In the genomic region with DNA sequence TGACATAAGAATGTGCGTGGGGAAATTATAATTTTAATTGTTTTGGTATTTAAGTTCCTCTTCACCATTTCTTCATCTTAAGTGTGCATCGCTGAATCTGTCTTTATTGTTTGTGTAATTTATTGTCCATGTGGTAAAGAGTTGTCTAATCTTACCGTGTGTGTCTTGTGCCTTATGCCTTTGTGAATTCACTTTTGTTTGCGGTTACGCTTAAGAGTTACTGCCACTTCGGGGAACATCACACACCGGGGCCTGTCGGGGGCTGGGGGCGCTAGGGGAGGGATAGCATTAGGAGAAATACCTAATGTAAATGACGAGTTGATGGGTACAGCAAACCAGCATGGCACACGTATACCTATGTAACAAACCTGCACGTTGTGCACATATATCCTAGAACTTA, we compare ENCODE assay signal across 8 cellular contexts. TPM values are rescaled to one million over a fixed set of nuclear protein-coding genes. Genes with fewer than 3 reads are reported as not detected.
DNase-seq lines count a peak whose midpoint lies in the region; ATAC-seq and TF ChIP-seq lines count a peak whose summit lies in the region.

No MANE protein-coding gene starts in this region.

- peak overlapping the region; percentile 98 for H3K4me3 ChIP-seq in adipocyte (ENCODE audit: low read length)
- H3K4me3 ChIP-seq in lower leg skin (ENCODE audit: low read depth, poor library complexity, severe bottlenecking): peak overlapping the region; percentile 89
- H3K4me3 ChIP-seq in upper lobe of left lung: peak overlapping the region; percentile 81 to 97 (median 87)

- H3K27ac ChIP-seq in upper lobe of left lung: peak overlapping the region; percentile 90 to 95 (median 91)

- 1 to 3% methylated on average over 12 of the region's 12 CpGs for WGBS in lower leg skin, 2 donors
- WGBS in upper lobe of left lung, 2 donors: 3 to 4% methylated on average over 12 of the region's 12 CpGs

- TF ChIP-seq EP300 in upper lobe of left lung (IDR thresholded peaks at IDR 0.05): no peak

- H3K36me3 ChIP-seq in adipocyte (ENCODE audit: control insufficient read depth, insufficient read depth, low read length, severe bottlenecking) (no peaks in the 10 kb centered on the region), upper lobe of left lung (no peaks in the 10 kb centered on the region)

- H3K27me3 Mint-ChIP-seq in activated naive CD4-positive, alpha-beta T cell treated with anti-CD3 and anti-CD28 coated beads, Interleukin-2, amount 10 ng/mL, durations not matched to agents 7 days and 5 days: no peaks in the 10 kb centered on the region

- H3K27ac Mint-ChIP-seq in activated naive CD4-positive, alpha-beta T cell treated with anti-CD3 and anti-CD28 coated beads, Interleukin-2, amount 10 ng/mL, durations not matched to agents 7 days and 5 days: peak overlapping the region; percentile 96

- peaks cover 6% of the 10 kb centered on the region for H3K36me3 Mint-ChIP-seq in activated naive CD4-positive, alpha-beta T cell treated with anti-CD3 and anti-CD28 coated beads, Interleukin-2, amount 10 ng/mL, durations not matched to agents 7 days and 5 days

- ATAC-seq in upper lobe of left lung (ENCODE audit: low FRiP score in 2 of 2) (no peak), GM18907 (IDR thresholded peaks at IDR 0.05; ENCODE audit: unreplicated experiment) (no peak), HG03520 (IDR thresholded peaks at IDR 0.05; ENCODE audit: unreplicated experiment) (no peak), HG03439 (IDR thresholded peaks at IDR 0.05; ENCODE audit: unreplicated experiment) (no peak)

- TF ChIP-seq POLR2A in lower leg skin (IDR thresholded peaks at IDR 0.05): no peak
- TF ChIP-seq POLR2A in upper lobe of left lung (IDR thresholded peaks at IDR 0.05): no peak

- no peaks in the 10 kb centered on the region for H3K9me3 ChIP-seq in adipocyte (ENCODE audit: control insufficient read depth, low read length)
- H3K9me3 ChIP-seq in upper lobe of left lung: no peaks in the 10 kb centered on the region

- H3K9me3 Mint-ChIP-seq in activated naive CD4-positive, alpha-beta T cell treated with anti-CD3 and anti-CD28 coated beads, Interleukin-2, amount 10 ng/mL, durations not matched to agents 7 days and 5 days: no peaks in the 10 kb centered on the region

- peak overlapping the region; percentile 94 for H3K4me3 Mint-ChIP-seq in activated naive CD4-positive, alpha-beta T cell treated with anti-CD3 and anti-CD28 coated beads, Interleukin-2, amount 10 ng/mL, durations not matched to agents 7 days and 5 days

- CTCF ChIA-PET in activated naive CD4-positive, alpha-beta T cell treated with anti-CD3 and anti-CD28 coated beads, Interleukin-2, amount 10 ng/mL, durations not matched to agents 7 days and 5 days (lab: Charles Lee): no interaction called here

- peaks cover 21% of the 10 kb centered on the region for H3K4me1 Mint-ChIP-seq in activated naive CD4-positive, alpha-beta T cell treated with anti-CD3 and anti-CD28 coated beads, Interleukin-2, amount 10 ng/mL, durations not matched to agents 7 days and 5 days

- H3K27me3 ChIP-seq in adipocyte (replicated peaks; ENCODE audit: control insufficient read depth, insufficient read depth, low read length): no peaks in the 10 kb centered on the region
- H3K27me3 ChIP-seq in upper lobe of left lung: no peaks in the 10 kb centered on the region

- peak overlapping the region; percentile 91 for H3K9ac ChIP-seq in adipocyte (ENCODE audit: low read length)

- H3K4me1 ChIP-seq in adipocyte (ENCODE audit: control insufficient read depth, insufficient read depth, low read length) (peaks cover 14% of the 10 kb centered on the region), upper lobe of left lung (peaks cover 15 to 23% (median 18%) of the 10 kb centered on the region in 4 donors)

- DNase-seq in activated naive CD4-positive, alpha-beta T cell treated with anti-CD3 and anti-CD28 coated beads, Interleukin-2, amount 10 ng/mL, durations not matched to agents 7 days and 5 days: peak; percentile 38
- no peak for DNase-seq in activated naive CD4-positive, alpha-beta T cell (lab: John Stamatoyannopoulos, UW)
- DNase-seq in adipocyte (ENCODE audit: low read depth) (no peak), lower leg skin (ENCODE audit: low spot score in 2 of 2) (no peak), upper lobe of left lung (peak in 1 of 2 donors; percentile 37)

- no peak for TF ChIP-seq CTCF in lower leg skin (IDR thresholded peaks at IDR 0.05)
- no peak for TF ChIP-seq CTCF in upper lobe of left lung (IDR thresholded peaks at IDR 0.05)

- intact Hi-C loops in lower leg skin (cut with DNase I; ENCODE audit: low total_unique reads): no loop called here

RNA-seq across cellular contexts. Expression of a gene that starts 0.8 kb away (rescaled TPM):
- total RNA-seq in lower leg skin (10 to 100 TPM; 21.6 to 41.1 (median 28.5) TPM), upper lobe of left lung (10 to 100 TPM in 5 of 6 donors, 1 to 10 TPM in 1; 9.7 to 30.2 (median 25.5) TPM)

RNA-seq across cellular contexts. Expression of a gene that starts 0.9 kb away (rescaled TPM):
- under 1 TPM in 3 of 4 donors, not detected in 1; 0.03 to 0.10 (median 0.04) TPM for total RNA-seq in lower leg skin
- 1 to 10 TPM in 1 of 6 donors, under 1 TPM in 4, not detected in 1; 0.09 to 1.0 (median 0.10) TPM for total RNA-seq in upper lobe of left lung

RNA-seq across cellular contexts. Expression of a gene that starts 54.8 kb away (rescaled TPM):
- total RNA-seq in lower leg skin (10 to 100 TPM; 40.1 to 87.4 (median 56.4) TPM), upper lobe of left lung (10 to 100 TPM; 71.1 to 99.5 (median 79.8) TPM)

RNA-seq across cellular contexts. Expression of a gene that starts 54.9 kb away (rescaled TPM):
- total RNA-seq in lower leg skin: 1 to 10 TPM; 2.7 to 5.6 (median 4.9) TPM
- 10 to 100 TPM in 4 of 6 donors, 1 to 10 TPM in 2; 7.4 to 52.4 (median 14.3) TPM for total RNA-seq in upper lobe of left lung
